ENCODE assay signal across 14 cellular contexts in the genomic region with DNA sequence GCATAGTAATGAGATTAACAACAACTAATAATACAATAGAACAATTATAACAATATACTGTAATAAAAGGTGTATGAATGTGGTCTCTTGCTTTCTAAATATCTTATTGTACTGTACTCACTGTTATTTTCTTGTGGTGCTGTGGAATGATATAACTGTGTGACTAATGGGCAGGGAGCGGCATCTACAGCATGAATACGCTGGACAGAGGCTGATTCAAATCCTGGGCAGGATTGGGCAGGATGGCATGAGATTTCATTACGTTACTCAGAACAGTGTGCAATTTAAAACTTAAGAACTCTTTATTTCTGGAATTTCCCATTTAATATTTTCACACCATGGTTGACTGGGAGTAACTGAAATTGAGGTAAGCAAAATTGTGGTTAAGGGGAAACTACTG.
"Had no signal": no experiment of that assay in that cellular context is flagged by ENCODE, and none has a peak within 500 bp of the region (broad histone marks: within the 10 kb centered on the region; RNA-seq: fewer than 3 reads in every experiment).

No MANE protein-coding gene starts in this region.

- H3K4me1 ChIP-seq: pancreas, thyroid gland, uterus had no signal

- H3K27me3 ChIP-seq: cardiac muscle cell, pancreas, thyroid gland, uterus had no signal

- H3K27ac ChIP-seq: cardiac muscle cell, pancreas, skin epidermis, thyroid gland, uterus had no signal

- DNase-seq: activated CD4-positive, alpha-beta T cell treated with anti-CD3 and anti-CD28 coated beads for 1 hour; activated CD4-positive, alpha-beta T cell treated with anti-CD3 and anti-CD28 coated beads, Interleukin-2, amount 50 U/mL, for 48 hours; activated CD8-positive, alpha-beta memory T cell treated with anti-CD3 and anti-CD28 coated beads, Interleukin-2, amount 10 ng/mL, durations not matched to agents 7 days and 5 days; activated gamma-delta T cell; activated T-cell treated with anti-CD3 and anti-CD28 coated beads, Interleukin-2, amount 50 U/mL, for 4 hours; amygdala; kidney; left ventricle myocardium superior; pancreas; thyroid gland; uterus had no signal

- ATAC-seq: activated CD8-positive, alpha-beta memory T cell treated with anti-CD3 and anti-CD28 coated beads, Interleukin-2, amount 10 ng/mL, durations not matched to agents 7 days and 5 days; activated T-cell treated with anti-CD3 and anti-CD28 coated beads, Interleukin-2, amount 50 U/mL, for 4 hours; left ventricle myocardium superior; pancreas had no signal

- FAIRE-seq: colon, kidney, pancreas had no signal

- H3K9me3 ChIP-seq: pancreas, thyroid gland, uterus had no signal

- H3K4me3 ChIP-seq: cardiac muscle cell, pancreas, skin epidermis, thyroid gland, uterus had no signal

- H3K36me3 ChIP-seq: cardiac muscle cell, pancreas, thyroid gland, uterus had no signal
